20 cellular contexts compared by ENCODE assay signal in the genomic region with DNA sequence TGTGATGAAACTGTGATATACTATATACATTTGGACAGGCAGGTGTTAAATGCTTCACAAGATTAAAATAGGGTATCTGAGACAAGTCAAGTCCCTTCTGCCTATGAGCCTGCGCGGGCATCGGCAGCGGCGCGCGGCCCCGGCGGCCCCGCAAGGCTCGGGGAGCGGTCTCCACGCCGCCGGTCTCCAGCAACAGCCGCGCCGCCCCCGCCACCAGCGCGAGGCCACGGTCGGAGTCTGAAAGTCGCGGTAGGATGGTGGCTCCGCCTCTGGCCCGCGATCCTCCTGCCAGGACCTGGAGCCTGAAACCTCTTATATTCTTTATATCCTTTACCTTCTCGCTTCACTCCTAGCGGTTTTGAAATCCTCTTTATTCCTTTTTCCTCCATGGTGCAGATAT.
"Had no signal": no experiment of that assay in that cellular context is flagged by ENCODE, and none has a peak within 500 bp of the region (broad histone marks: within the 10 kb centered on the region; RNA-seq: fewer than 3 reads in every experiment).

No MANE protein-coding gene starts in this region.

- H3K9me3 ChIP-seq: esophagus muscularis mucosa, gastrocnemius medialis, heart right ventricle, left ventricle myocardium inferior, right atrium auricular region, sigmoid colon, thyroid gland, upper lobe of left lung, uterus had no signal

- H3K4me1 ChIP-seq: esophagus muscularis mucosa, gastrocnemius medialis, heart right ventricle, left ventricle myocardium inferior, right atrium auricular region, sigmoid colon, thyroid gland, upper lobe of left lung, uterus had no signal

- H3K4me1 Mint-ChIP-seq: naive thymus-derived CD8-positive, alpha-beta T cell had no signal

- FAIRE-seq: islet of Langerhans had no signal

- H3K27ac Mint-ChIP-seq: effector memory CD8-positive, alpha-beta T cell; naive thymus-derived CD8-positive, alpha-beta T cell had no signal

- H3K36me3 ChIP-seq: uterus had no signal

- H3K9me3 Mint-ChIP-seq: effector memory CD8-positive, alpha-beta T cell had no signal

- H3K4me3 ChIP-seq: esophagus muscularis mucosa, gastrocnemius medialis, heart right ventricle, left ventricle myocardium inferior, lung, right atrium auricular region, sigmoid colon, skin epidermis, thyroid gland, upper lobe of left lung, uterus had no signal

- H3K4me3 Mint-ChIP-seq: effector memory CD8-positive, alpha-beta T cell; naive thymus-derived CD8-positive, alpha-beta T cell had no signal

- H3K27me3 ChIP-seq: esophagus muscularis mucosa, gastrocnemius medialis, heart right ventricle, neutrophil, right atrium auricular region, sigmoid colon, thyroid gland, upper lobe of left lung, uterus had no signal

- DNase-seq: effector memory CD8-positive, alpha-beta T cell; gastrocnemius medialis; heart right ventricle; hypothalamus; left ventricle myocardium inferior; mesendoderm; naive thymus-derived CD8-positive, alpha-beta T cell; sigmoid colon; stimulated activated CD4-positive, alpha-beta T cell treated with anti-CD3 and anti-CD28 coated beads, Interleukin-2, amount 100 ng/mL, for 24 hours; stimulated activated naive CD4-positive, alpha-beta T cell treated with Interleukin-2 at 50 U/mL for 16 hours; thyroid gland; uterus had no signal

- H3K27ac ChIP-seq: epithelial cell of prostate, esophagus muscularis mucosa, gastrocnemius medialis, heart right ventricle, left ventricle myocardium inferior, neutrophil, right atrium auricular region, sigmoid colon, skin epidermis, thyroid gland, upper lobe of left lung, uterus had no signal

- H3K27me3 Mint-ChIP-seq: effector memory CD8-positive, alpha-beta T cell; naive thymus-derived CD8-positive, alpha-beta T cell had no signal
